8 cellular contexts compared by ENCODE assay signal in the genomic region with DNA sequence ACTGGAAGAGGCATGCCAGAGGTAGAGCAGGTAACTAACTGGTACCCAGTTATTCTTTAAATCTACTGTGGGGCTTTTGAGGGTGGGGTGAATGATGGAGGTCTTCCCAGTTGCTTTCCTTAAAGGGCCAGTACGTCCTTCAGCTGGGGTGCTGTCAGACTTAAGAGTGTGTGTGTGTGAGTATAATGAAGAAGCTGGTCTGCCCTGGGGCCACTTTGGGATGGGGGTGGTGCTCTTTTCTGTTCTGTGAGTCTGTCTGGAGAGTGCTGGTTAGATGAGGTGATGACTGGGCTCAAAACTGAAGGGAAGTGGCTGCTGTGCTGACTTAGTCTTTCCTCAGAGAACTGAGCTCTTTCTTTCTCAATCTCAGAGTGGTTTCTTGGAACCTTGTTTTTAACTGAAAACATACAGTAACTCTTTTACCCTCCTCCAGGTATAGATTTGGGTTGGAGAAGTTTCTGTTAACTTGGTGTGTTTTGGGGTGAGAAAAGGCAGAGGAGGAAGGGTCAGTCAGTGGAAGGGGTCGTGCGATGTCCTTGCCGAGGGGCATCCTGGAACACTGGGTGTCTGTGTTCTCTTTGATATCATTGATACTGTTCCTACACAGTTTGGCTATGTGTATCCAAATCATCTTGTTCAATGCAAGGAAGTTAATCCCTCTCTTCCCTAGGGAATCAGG. TPM values are rescaled to one million over a fixed set of nuclear protein-coding genes. Genes with fewer than 3 reads are reported as not detected.
DNase-seq lines count a peak whose midpoint lies in the region; ATAC-seq and TF ChIP-seq lines count a peak whose summit lies in the region.

No MANE protein-coding gene starts in this region.

- peak; percentile 64 for DNase-seq in AG08395 (ENCODE audit: low spot score)
- DNase-seq in caudate nucleus (lab: John Stamatoyannopoulos, UW), result peak in 7 of 61 donors; percentile 10 to 41 (median 13)
- no peak for DNase-seq in left lobe of liver (ENCODE audit: low spot score)
- peak; percentile 55 to 79 for DNase-seq in stimulated activated CD4-positive, alpha-beta T cell treated with anti-CD3 and anti-CD28 coated beads, Interleukin-4, amount 100 ng/mL, for 4 hours
- DNase-seq in DMS153 treated with DMSO at 0.1 percent for 48 hours (lab: John Stamatoyannopoulos, UW; ENCODE audit: unreplicated experiment), result no peak

- no peak for TF ChIP-seq CTCF in WI38 (IDR thresholded peaks at IDR 0.05; ENCODE audit: low read depth, low read length)

- ATAC-seq in HG03095 (IDR thresholded peaks at IDR 0.05; ENCODE audit: unreplicated experiment) (peak; percentile 57), left lobe of liver (peak; percentile 47), GM18505 (IDR thresholded peaks at IDR 0.05; ENCODE audit: unreplicated experiment) (no peak)

- peak overlapping the region; percentile 77 for H3K27ac ChIP-seq in caudate nucleus (ENCODE audit: low read depth, low read length)

- peak overlapping the region; percentile 60 for H3K4me3 ChIP-seq in WI38 (ENCODE audit: low read depth, low read length)

- no peak for TF ChIP-seq POLR2A in GM18505 (IDR thresholded peaks at IDR 0.05; ENCODE audit: borderline replicate concordance, extremely low read depth, insufficient read depth, insufficient read length)

RNA-seq across cellular contexts. Expression of gene MACF1, which starts 0.7 kb away (rescaled TPM):
- total RNA-seq in left lobe of liver, result 89.9 TPM

Comparison
In these comparisons a context has a peak if more than half of its experiments do, and no peak if none do; other contexts are left out.
1. DNase-seq: peak in AG08395 (single experiment) and stimulated activated CD4-positive, alpha-beta T cell treated with anti-CD3 and anti-CD28 coated beads, Interleukin-4, amount 100 ng/mL, for 4 hours (2 of 2); none in left lobe of liver (single experiment) and DMS153 treated with DMSO at 0.1 percent for 48 hours (single experiment).